ENCODE assay signal across 9 cellular contexts in the genomic region with DNA sequence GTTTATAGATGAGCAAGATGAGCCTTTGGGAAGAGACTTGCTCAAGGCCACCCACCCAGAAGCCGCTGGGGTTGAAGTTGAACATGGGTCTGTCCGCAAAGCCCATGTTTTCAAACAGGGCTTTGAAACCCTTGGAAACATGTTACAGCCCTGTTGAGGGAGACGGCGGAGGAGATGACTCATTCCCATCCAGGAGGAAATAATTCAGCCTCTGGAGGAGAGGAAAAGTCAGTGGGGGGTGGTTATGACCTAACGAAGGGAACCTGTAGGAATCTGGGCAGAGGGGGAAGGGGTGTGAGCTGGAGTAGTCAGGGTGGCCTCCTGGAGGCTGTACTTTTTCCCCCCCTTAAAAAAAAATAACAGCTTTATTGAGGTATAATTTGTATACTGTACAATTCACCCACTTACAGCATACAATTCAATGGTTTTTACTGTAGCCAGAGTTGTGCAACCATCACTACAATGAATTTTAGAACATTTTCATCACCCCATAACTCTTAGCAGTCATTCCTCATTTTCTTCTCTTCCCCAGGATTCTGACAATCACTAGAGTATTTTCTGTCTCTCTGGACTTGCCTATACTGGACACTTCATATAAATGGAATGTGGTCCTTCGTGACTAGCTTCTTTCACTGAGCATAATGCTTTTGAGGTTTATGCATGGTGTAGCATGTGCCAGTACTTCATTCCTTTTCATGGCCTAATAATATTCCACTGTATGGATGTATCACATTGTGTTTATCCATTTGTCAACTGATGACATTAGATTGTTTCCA. TPM values are rescaled to one million over a fixed set of nuclear protein-coding genes. Genes with fewer than 3 reads are reported as not detected.
A peak's percentile ranks its signal among the peaks of the same experiment; 100 is the strongest.
DNase-seq lines count a peak whose midpoint lies in the region; ATAC-seq and TF ChIP-seq lines count a peak whose summit lies in the region.
"Had no signal": no experiment of that assay in that cellular context is flagged by ENCODE, and none has a peak within 500 bp of the region (broad histone marks: within the 10 kb centered on the region; RNA-seq: fewer than 3 reads in every experiment).

No MANE protein-coding gene starts in this region.

- peak overlapping the region in 5 of 10 donors; percentile 32 to 85 (median 73) for H3K4me3 Mint-ChIP-seq in naive thymus-derived CD4-positive, alpha-beta T cell

- H3K4me3 ChIP-seq in SJSA1 (no peak overlapping the region), fibroblast of villous mesenchyme (ENCODE audit: low read depth, low read length) (no peak overlapping the region)
- H3K4me3 ChIP-seq in naive thymus-derived CD4-positive, alpha-beta T cell (ENCODE audit: low read length): no peak overlapping the region

- CTCF ChIA-PET in naive thymus-derived CD4-positive, alpha-beta T cell (lab: Charles Lee): no interaction called here

- no peaks in the 10 kb centered on the region for H3K9me3 ChIP-seq in SJSA1 (replicated peaks)
- H3K9me3 ChIP-seq in naive thymus-derived CD4-positive, alpha-beta T cell (ENCODE audit: control insufficient read depth in 2 of 3, low read length in 3 of 3): no peaks in the 10 kb centered on the region

- H3K27me3 ChIP-seq in SJSA1 (replicated peaks): no peaks in the 10 kb centered on the region
- H3K27me3 ChIP-seq in naive thymus-derived CD4-positive, alpha-beta T cell (ENCODE audit: control insufficient read depth in 2 of 2, insufficient read depth in 2 of 2, low read length in 2 of 2): no peaks in the 10 kb centered on the region

- H3K9me3 Mint-ChIP-seq in naive thymus-derived CD4-positive, alpha-beta T cell: no peaks in the 10 kb centered on the region

- peaks cover 37% of the 10 kb centered on the region for H3K4me1 ChIP-seq in SJSA1 (replicated peaks)
- H3K4me1 ChIP-seq in naive thymus-derived CD4-positive, alpha-beta T cell (ENCODE audit: control insufficient read depth in 2 of 2, insufficient read depth in 2 of 2, low read length in 2 of 2): peaks cover 18 to 27% of the 10 kb centered on the region in 2 donors

- intact Hi-C loops in sciatic nerve (cut with DNase I): no loop called here
- intact Hi-C loops in naive thymus-derived CD4-positive, alpha-beta T cell (cut with micrococcal nuclease): loop anchor here (5.0 kb wide), 3 partner anchors 36 to 171 kb away; no protein-coding TSS in a partner anchor

- peaks cover 4% of the 10 kb centered on the region; the same call in 1 of the 2 replicates for H3K36me3 ChIP-seq in SJSA1
- no peaks in the 10 kb centered on the region for H3K36me3 ChIP-seq in naive thymus-derived CD4-positive, alpha-beta T cell (ENCODE audit: control insufficient read depth in 2 of 3, insufficient read depth in 3 of 3, low read length in 3 of 3)

- no peak for TF ChIP-seq CTCF in fibroblast of villous mesenchyme (IDR thresholded peaks at IDR 0.05; ENCODE audit: insufficient read depth, low read depth, low read length)

- peaks cover 0 to 2% (median 0%) of the 10 kb centered on the region in 5 donors for H3K36me3 Mint-ChIP-seq in naive thymus-derived CD4-positive, alpha-beta T cell

- POLR2A ChIA-PET in naive thymus-derived CD4-positive, alpha-beta T cell (lab: Charles Lee): interaction anchor here (0.5 to 0.9 kb wide), 2 partner anchors 27 to 1920 kb away, joined by 3 read pairs; no protein-coding TSS in a partner anchor

- peak overlapping the region; percentile 68 for H3K27ac ChIP-seq in SJSA1
- no peak overlapping the region for H3K27ac ChIP-seq in naive thymus-derived CD4-positive, alpha-beta T cell (ENCODE audit: low read depth, low read length)

- peak overlapping the region in 3 of 9 donors; percentile 28 to 60 (median 33) for H3K27ac Mint-ChIP-seq in naive thymus-derived CD4-positive, alpha-beta T cell

- peaks cover 11 to 43% (median 25%) of the 10 kb centered on the region in 7 donors for H3K4me1 Mint-ChIP-seq in naive thymus-derived CD4-positive, alpha-beta T cell

- peak; percentile 48 for DNase-seq in ELF-1 (ENCODE audit: low read depth, low spot score)
- DNase-seq in SJSA1 (ENCODE audit: low read depth in 1 of 2, low spot score in 2 of 2): peak; percentile 85
- peak; percentile 91 for DNase-seq in fibroblast of villous mesenchyme (ENCODE audit: low read depth)
- DNase-seq in sciatic nerve (ENCODE audit: low spot score): no peak
- no peak for DNase-seq in naive thymus-derived CD4-positive, alpha-beta T cell
- DNase-seq in activated CD4-positive, alpha-beta T cell treated with anti-CD3 and anti-CD28 coated beads for 4 hours: no peak

- H3K27me3 Mint-ChIP-seq in naive thymus-derived CD4-positive, alpha-beta T cell: peaks cover 0 to 55% (median 0%) of the 10 kb centered on the region in 5 donors

- ATAC-seq in sciatic nerve (peak; percentile 61), HG02763 (IDR thresholded peaks at IDR 0.05; ENCODE audit: unreplicated experiment) (no peak), GM18511 (IDR thresholded peaks at IDR 0.05; ENCODE audit: unreplicated experiment) (no peak)
- ATAC-seq in naive thymus-derived CD4-positive, alpha-beta T cell: no peak
- ATAC-seq: activated CD4-positive, CD25-positive, alpha-beta regulatory T cell treated with anti-CD3 and anti-CD28 coated beads, Interleukin-2, amount 50 U/mL, for 24 hours had no signal

RNA-seq across cellular contexts. Expression of gene RIN3, which starts 1.9 kb away (rescaled TPM):
- 0.38 and 0.55 TPM in 2 replicates for total RNA-seq in SJSA1 (2014; rRNA removed; shearing (Covaris generic))
- total RNA-seq in fibroblast of villous mesenchyme: 7.3 and 7.4 TPM in 2 replicates
- total RNA-seq in sciatic nerve: 22.1 TPM
- 100 to 1,000 TPM in 4 of 5 experiments, 10 to 100 TPM in 1; 45.4 to 182 (median 132) TPM for total RNA-seq in naive thymus-derived CD4-positive, alpha-beta T cell
- polyA plus RNA-seq in naive thymus-derived CD4-positive, alpha-beta T cell: 10 to 100 TPM; 27.2 to 51.2 TPM

Comparison
In these comparisons a context has a peak if more than half of its experiments do, and no peak if none do; other contexts are left out.
1. DNase-seq: peak in ELF-1 (single experiment), SJSA1 (2 of 2) and fibroblast of villous mesenchyme (single experiment); none in sciatic nerve (single experiment), naive thymus-derived CD4-positive, alpha-beta T cell (0 of 9) and activated CD4-positive, alpha-beta T cell treated with anti-CD3 and anti-CD28 coated beads for 4 hours (0 of 2).